ENCODE assay signal across 17 cellular contexts in the genomic region with DNA sequence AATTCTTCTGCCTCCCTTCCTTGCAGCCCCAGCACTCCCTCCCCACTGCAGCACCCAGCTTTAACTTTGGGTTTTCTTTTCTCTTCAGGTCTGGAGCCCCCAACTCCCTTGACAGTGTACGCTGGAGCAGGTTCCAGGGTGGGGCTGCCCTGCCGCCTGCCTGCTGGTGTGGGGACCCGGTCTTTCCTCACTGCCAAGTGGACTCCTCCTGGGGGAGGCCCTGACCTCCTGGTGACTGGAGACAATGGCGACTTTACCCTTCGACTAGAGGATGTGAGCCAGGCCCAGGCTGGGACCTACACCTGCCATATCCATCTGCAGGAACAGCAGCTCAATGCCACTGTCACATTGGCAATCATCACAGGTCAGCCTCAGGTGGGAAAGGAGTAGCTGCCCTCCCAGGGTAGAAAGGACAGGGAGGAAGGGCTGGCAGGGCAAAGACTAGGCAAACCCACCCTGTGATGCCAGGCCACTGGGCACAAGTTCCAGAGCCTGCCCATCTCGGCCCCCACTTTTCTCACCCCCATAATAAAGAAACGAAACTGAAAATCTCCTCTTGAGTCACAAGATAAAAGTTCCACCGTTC. TPM values are rescaled to one million over a fixed set of nuclear protein-coding genes. Genes with fewer than 3 reads are reported as not detected.
DNase-seq lines count a peak whose midpoint lies in the region; ATAC-seq, FAIRE-seq and TF ChIP-seq lines count a peak whose summit lies in the region.
"Had no signal": no experiment of that assay in that cellular context is flagged by ENCODE, and none has a peak within 500 bp of the region (broad histone marks: within the 10 kb centered on the region; RNA-seq: fewer than 3 reads in every experiment).

No MANE protein-coding gene starts in this region.

- H3K27me3 Mint-ChIP-seq in activated T-helper 2 cell treated with anti-CD3 and anti-CD28 coated beads, Interferon-gamma antibody, Interleukin-2, Interleukin-4, amounts not matched to agents 10 μg/mL and 5 μg/mL and 100 μg/mL, durations not matched to agents 14 hours and 24 hours and 36 hours (ENCODE audit: low read depth), result no peaks in the 10 kb centered on the region
- H3K27me3 Mint-ChIP-seq in natural killer cell treated with Interleukin-12 subunit alpha and Interleukin-12 subunit beta and Interleukin-15 and Interleukin-18, amount 100 ng/mL, for 72 hours, result peaks cover 29 to 51% of the 10 kb centered on the region in 2 donors

- H3K27ac ChIP-seq in pancreas, result no peak overlapping the region
- H3K27ac ChIP-seq: cardiac muscle cell, neutrophil, uterus had no signal

- intact Hi-C loops in activated T-helper 2 cell treated with anti-CD3 and anti-CD28 coated beads, Interferon-gamma antibody, Interleukin-2, Interleukin-4, amounts not matched to agents 10 μg/mL and 5 μg/mL and 100 μg/mL, durations not matched to agents 14 hours and 24 hours and 36 hours (cut with micrococcal nuclease), result no loop called here
- intact Hi-C loops in pancreas (cut with DNase I), result no loop called here

- no peak for TF ChIP-seq CTCF in pancreas (IDR thresholded peaks at IDR 0.05)

- H3K4me1 Mint-ChIP-seq in activated T-helper 2 cell treated with anti-CD3 and anti-CD28 coated beads, Interferon-gamma antibody, Interleukin-2, Interleukin-4, amounts not matched to agents 10 μg/mL and 5 μg/mL and 100 μg/mL, durations not matched to agents 14 hours and 24 hours and 36 hours (ENCODE audit: low read depth), result peaks cover 73% of the 10 kb centered on the region
- H3K4me1 Mint-ChIP-seq in natural killer cell treated with Interleukin-12 subunit alpha and Interleukin-12 subunit beta and Interleukin-15 and Interleukin-18, amount 100 ng/mL, for 72 hours (ENCODE audit: low read depth in 2 of 2), result peaks cover 38 to 60% of the 10 kb centered on the region in 2 donors

- H3K36me3 Mint-ChIP-seq in activated T-helper 2 cell treated with anti-CD3 and anti-CD28 coated beads, Interferon-gamma antibody, Interleukin-2, Interleukin-4, amounts not matched to agents 10 μg/mL and 5 μg/mL and 100 μg/mL, durations not matched to agents 14 hours and 24 hours and 36 hours (ENCODE audit: low read depth), result peaks cover 70% of the 10 kb centered on the region
- peaks cover 23% of the 10 kb centered on the region for H3K36me3 Mint-ChIP-seq in natural killer cell treated with Interleukin-12 subunit alpha and Interleukin-12 subunit beta and Interleukin-15 and Interleukin-18, amount 100 ng/mL, for 72 hours

- DNase-seq in NCI-H146 (lab: John Stamatoyannopoulos, UW) (peak; percentile 31), NCI-H146 treated with DMSO at 0.1 percent for 48 hours (lab: John Stamatoyannopoulos, UW; ENCODE audit: unreplicated experiment) (no peak), GM19239 (ENCODE audit: insufficient read length, low spot score) (no peak), pancreas (no peak), DMS79 (lab: John Stamatoyannopoulos, UW) (no peak)
- DNase-seq in activated T-helper 2 cell treated with anti-CD3 and anti-CD28 coated beads, Interferon-gamma antibody, Interleukin-2, Interleukin-4, amounts not matched to agents 10 μg/mL and 5 μg/mL and 100 μg/mL, durations not matched to agents 14 hours and 24 hours and 36 hours (ENCODE audit: low spot score), result no peak
- DNase-seq in natural killer cell treated with Interleukin-12 subunit alpha and Interleukin-12 subunit beta and Interleukin-15 and Interleukin-18, amount 100 ng/mL, for 72 hours (ENCODE audit: low spot score), result peak; percentile 58
- DNase-seq: activated B cell treated with CpG ODN at 0.5 μM for 24 hours; activated effector memory CD4-positive, alpha-beta T cell treated with anti-CD3 and anti-CD28 coated beads, Interleukin-2, amount 50 U/mL, for 16 hours; foreskin fibroblast; GF-D8; stimulated activated naive CD4-positive, alpha-beta T cell treated with Interleukin-2 at 50 U/mL for 16 hours; uterus had no signal

- peak overlapping the region; percentile 78 for H3K4me3 Mint-ChIP-seq in activated T-helper 2 cell treated with anti-CD3 and anti-CD28 coated beads, Interferon-gamma antibody, Interleukin-2, Interleukin-4, amounts not matched to agents 10 μg/mL and 5 μg/mL and 100 μg/mL, durations not matched to agents 14 hours and 24 hours and 36 hours (ENCODE audit: low read depth)
- peak overlapping the region; percentile 90 for H3K4me3 Mint-ChIP-seq in natural killer cell treated with Interleukin-12 subunit alpha and Interleukin-12 subunit beta and Interleukin-15 and Interleukin-18, amount 100 ng/mL, for 72 hours
- H3K4me3 Mint-ChIP-seq: activated B cell treated with CpG ODN at 0.5 μM for 24 hours had no signal

- no peaks in the 10 kb centered on the region for H3K9me3 Mint-ChIP-seq in activated T-helper 2 cell treated with anti-CD3 and anti-CD28 coated beads, Interferon-gamma antibody, Interleukin-2, Interleukin-4, amounts not matched to agents 10 μg/mL and 5 μg/mL and 100 μg/mL, durations not matched to agents 14 hours and 24 hours and 36 hours
- no peaks in the 10 kb centered on the region for H3K9me3 Mint-ChIP-seq in natural killer cell treated with Interleukin-12 subunit alpha and Interleukin-12 subunit beta and Interleukin-15 and Interleukin-18, amount 100 ng/mL, for 72 hours
- H3K9me3 Mint-ChIP-seq: activated B cell treated with CpG ODN at 0.5 μM for 24 hours had no signal

- H3K27me3 ChIP-seq in pancreas, result no peaks in the 10 kb centered on the region
- H3K27me3 ChIP-seq: uterus had no signal

- WGBS in pancreas, 2 donors, result 77 to 78% methylated on average over 8 of the region's 8 CpGs

- ATAC-seq in natural killer cell treated with Interleukin-12 subunit alpha and Interleukin-12 subunit beta and Interleukin-15 and Interleukin-18, amount 100 ng/mL, for 72 hours, result no peak
- ATAC-seq in pancreas (no peak), HG03196 (IDR thresholded peaks at IDR 0.05; ENCODE audit: unreplicated experiment) (no peak)

- no peaks in the 10 kb centered on the region for H3K9me3 ChIP-seq in pancreas
- H3K9me3 ChIP-seq: neutrophil, uterus had no signal

- H3K4me1 ChIP-seq in pancreas, result peaks cover 0 to 6% (median 0%) of the 10 kb centered on the region in 3 donors
- H3K4me1 ChIP-seq: uterus had no signal

- FAIRE-seq in GM19239 (lab: Jason Lieb, UNC) (peak; percentile 73), pancreas (lab: Jason Lieb, UNC) (no peak)

- peak overlapping the region; percentile 54 for H3K27ac Mint-ChIP-seq in activated T-helper 2 cell treated with anti-CD3 and anti-CD28 coated beads, Interferon-gamma antibody, Interleukin-2, Interleukin-4, amounts not matched to agents 10 μg/mL and 5 μg/mL and 100 μg/mL, durations not matched to agents 14 hours and 24 hours and 36 hours
- peak overlapping the region; percentile 76 to 93 for H3K27ac Mint-ChIP-seq in natural killer cell treated with Interleukin-12 subunit alpha and Interleukin-12 subunit beta and Interleukin-15 and Interleukin-18, amount 100 ng/mL, for 72 hours
- H3K27ac Mint-ChIP-seq: activated B cell treated with CpG ODN at 0.5 μM for 24 hours had no signal

- no peaks in the 10 kb centered on the region for H3K36me3 ChIP-seq in pancreas
- H3K36me3 ChIP-seq: cardiac muscle cell, neutrophil, uterus had no signal

- no peak overlapping the region for H3K4me3 ChIP-seq in pancreas
- H3K4me3 ChIP-seq: cardiac muscle cell, uterus had no signal

RNA-seq across cellular contexts. Expression of a gene that starts 3.0 kb away (rescaled TPM):
- total RNA-seq in activated T-helper 2 cell treated with anti-CD3 and anti-CD28 coated beads, Interferon-gamma antibody, Interleukin-2, Interleukin-4, amounts not matched to agents 10 μg/mL and 5 μg/mL and 100 μg/mL, durations not matched to agents 14 hours and 24 hours and 36 hours, result 215 and 223 TPM in 2 replicates
- total RNA-seq in natural killer cell treated with Interleukin-12 subunit alpha and Interleukin-12 subunit beta and Interleukin-15 and Interleukin-18, amount 100 ng/mL, for 72 hours, result 100 to 1,000 TPM in 1 of 2 donors, 10 to 100 TPM in 1; 78.2 to 365 TPM
- total RNA-seq in pancreas, result under 1 TPM in 5 of 6 donors, not detected in 1; 0.15 to 0.32 (median 0.19) TPM
- under 1 TPM; 0.70 to 0.91 TPM for polyA plus RNA-seq in pancreas
- total RNA-seq: A172, activated B cell treated with CpG ODN at 0.5 μM for 24 hours had no signal
- polyA plus RNA-seq: cardiac muscle cell had no signal

RNA-seq across cellular contexts. Expression of a gene that starts 9.1 kb away (rescaled TPM):
- 235 and 262 TPM in 2 replicates for total RNA-seq in activated T-helper 2 cell treated with anti-CD3 and anti-CD28 coated beads, Interferon-gamma antibody, Interleukin-2, Interleukin-4, amounts not matched to agents 10 μg/mL and 5 μg/mL and 100 μg/mL, durations not matched to agents 14 hours and 24 hours and 36 hours
- 10 to 100 TPM; 50.4 to 93.8 TPM for total RNA-seq in natural killer cell treated with Interleukin-12 subunit alpha and Interleukin-12 subunit beta and Interleukin-15 and Interleukin-18, amount 100 ng/mL, for 72 hours
- total RNA-seq in pancreas, result 100 to 1,000 TPM in 1 of 6 donors, 10 to 100 TPM in 5; 41.0 to 117 (median 58.3) TPM
- 100 to 1,000 TPM; 128 to 276 TPM for polyA plus RNA-seq in pancreas

RNA-seq across cellular contexts. Expression of a gene that starts 14.1 kb away (rescaled TPM):
- total RNA-seq in activated T-helper 2 cell treated with anti-CD3 and anti-CD28 coated beads, Interferon-gamma antibody, Interleukin-2, Interleukin-4, amounts not matched to agents 10 μg/mL and 5 μg/mL and 100 μg/mL, durations not matched to agents 14 hours and 24 hours and 36 hours, result 354 and 368 TPM in 2 replicates
- 1 to 10 TPM in 1 of 2 donors, under 1 TPM in 1; 0.43 to 5.4 TPM for total RNA-seq in natural killer cell treated with Interleukin-12 subunit alpha and Interleukin-12 subunit beta and Interleukin-15 and Interleukin-18, amount 100 ng/mL, for 72 hours
- 10 to 100 TPM in 1 of 6 donors, 1 to 10 TPM in 5; 1.2 to 19.9 (median 4.0) TPM for total RNA-seq in pancreas
- polyA plus RNA-seq in pancreas, result 1 to 10 TPM; 1.2 to 2.0 TPM
- total RNA-seq: A172 had no signal

RNA-seq across cellular contexts. Expression of a gene that starts 22.3 kb away (rescaled TPM):
- total RNA-seq in activated T-helper 2 cell treated with anti-CD3 and anti-CD28 coated beads, Interferon-gamma antibody, Interleukin-2, Interleukin-4, amounts not matched to agents 10 μg/mL and 5 μg/mL and 100 μg/mL, durations not matched to agents 14 hours and 24 hours and 36 hours, result 162 and 172 TPM in 2 replicates
- 100 to 1,000 TPM in 1 of 2 donors, 10 to 100 TPM in 1; 98.3 to 124 TPM for total RNA-seq in natural killer cell treated with Interleukin-12 subunit alpha and Interleukin-12 subunit beta and Interleukin-15 and Interleukin-18, amount 100 ng/mL, for 72 hours
- 10 to 100 TPM; 38.5 to 63.0 (median 54.0) TPM for total RNA-seq in pancreas
- 100 to 1,000 TPM in 1 of 2 donors, 10 to 100 TPM in 1; 74.7 to 111 TPM for polyA plus RNA-seq in pancreas

RNA-seq across cellular contexts. Expression of a gene that starts 46.3 kb away (rescaled TPM):
- 0.11 and 0.30 TPM in 2 replicates for total RNA-seq in activated T-helper 2 cell treated with anti-CD3 and anti-CD28 coated beads, Interferon-gamma antibody, Interleukin-2, Interleukin-4, amounts not matched to agents 10 μg/mL and 5 μg/mL and 100 μg/mL, durations not matched to agents 14 hours and 24 hours and 36 hours
- not detected for total RNA-seq in natural killer cell treated with Interleukin-12 subunit alpha and Interleukin-12 subunit beta and Interleukin-15 and Interleukin-18, amount 100 ng/mL, for 72 hours
- 1 to 10 TPM in 2 of 6 donors, under 1 TPM in 4; 0.41 to 4.9 (median 0.85) TPM for total RNA-seq in pancreas
- 1 to 10 TPM; 5.2 to 8.8 TPM for polyA plus RNA-seq in pancreas
- total RNA-seq: activated B cell treated with CpG ODN at 0.5 μM for 24 hours had no signal

Comparison
In these comparisons a context has a peak if more than half of its experiments do, and no peak if none do; other contexts are left out.
1. DNase-seq: peak in NCI-H146 (single experiment) and natural killer cell treated with Interleukin-12 subunit alpha and Interleukin-12 subunit beta and Interleukin-15 and Interleukin-18, amount 100 ng/mL, for 72 hours (single experiment); none in NCI-H146 treated with DMSO at 0.1 percent for 48 hours (single experiment), GM19239 (single experiment), activated T-helper 2 cell treated with anti-CD3 and anti-CD28 coated beads, Interferon-gamma antibody, Interleukin-2, Interleukin-4, amounts not matched to agents 10 μg/mL and 5 μg/mL and 100 μg/mL, durations not matched to agents 14 hours and 24 hours and 36 hours (single experiment), pancreas (0 of 6) and DMS79 (single experiment).
2. RNA of a gene that starts 3.0 kb away (total RNA-seq): 78.2 to 365 TPM in natural killer cell treated with Interleukin-12 subunit alpha and Interleukin-12 subunit beta and Interleukin-15 and Interleukin-18, amount 100 ng/mL, for 72 hours and 215 to 223 TPM in activated T-helper 2 cell treated with anti-CD3 and anti-CD28 coated beads, Interferon-gamma antibody, Interleukin-2, Interleukin-4, amounts not matched to agents 10 μg/mL and 5 μg/mL and 100 μg/mL, durations not matched to agents 14 hours and 24 hours and 36 hours; 0.15 to 0.32 TPM in pancreas; every median in the first group is over 10 times any median in the second.
3. RNA of a gene that starts 14.1 kb away (total RNA-seq): 354 to 368 TPM in activated T-helper 2 cell treated with anti-CD3 and anti-CD28 coated beads, Interferon-gamma antibody, Interleukin-2, Interleukin-4, amounts not matched to agents 10 μg/mL and 5 μg/mL and 100 μg/mL, durations not matched to agents 14 hours and 24 hours and 36 hours; 1.2 to 19.9 TPM in pancreas and 0.43 to 5.4 TPM in natural killer cell treated with Interleukin-12 subunit alpha and Interleukin-12 subunit beta and Interleukin-15 and Interleukin-18, amount 100 ng/mL, for 72 hours; every median in the first group is over 10 times any median in the second.